2 cellular contexts compared by ENCODE assay signal in the genomic region with DNA sequence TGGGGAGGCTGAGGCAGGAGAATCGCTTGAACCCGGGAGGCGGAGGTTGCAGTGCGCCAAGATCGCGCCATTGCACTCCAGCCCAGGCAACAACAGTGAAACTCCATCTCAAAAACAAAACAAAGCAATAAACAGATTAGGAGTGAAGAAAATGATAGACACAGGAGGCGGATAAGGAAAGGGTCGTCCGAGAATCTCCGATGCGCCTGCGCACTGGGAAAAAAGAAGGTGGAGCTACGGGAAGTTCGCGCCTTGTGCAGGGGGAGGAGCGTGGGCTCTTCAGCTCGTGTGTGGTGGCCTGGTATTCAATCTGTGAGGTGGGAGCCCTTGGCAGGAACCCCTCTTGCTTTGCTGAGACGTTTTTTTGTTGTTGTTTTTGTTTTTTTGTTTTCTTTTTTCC.
TF ChIP-seq lines count a peak whose summit lies in the region.

No MANE protein-coding gene starts in this region.

TF ChIP-seq in GM23338, 12 proteins besides CTCF, POLR2A, EP300 and RAD21:
- TF ChIP-seq, protein P1, sequence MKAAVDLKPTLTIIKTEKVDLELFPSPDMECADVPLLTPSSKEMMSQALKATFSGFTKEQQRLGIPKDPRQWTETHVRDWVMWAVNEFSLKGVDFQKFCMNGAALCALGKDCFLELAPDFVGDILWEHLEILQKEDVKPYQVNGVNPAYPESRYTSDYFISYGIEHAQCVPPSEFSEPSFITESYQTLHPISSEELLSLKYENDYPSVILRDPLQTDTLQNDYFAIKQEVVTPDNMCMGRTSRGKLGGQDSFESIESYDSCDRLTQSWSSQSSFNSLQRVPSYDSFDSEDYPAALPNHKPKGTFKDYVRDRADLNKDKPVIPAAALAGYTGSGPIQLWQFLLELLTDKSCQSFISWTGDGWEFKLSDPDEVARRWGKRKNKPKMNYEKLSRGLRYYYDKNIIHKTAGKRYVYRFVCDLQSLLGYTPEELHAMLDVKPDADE (IDR thresholded peaks at IDR 0.05): no peak
- TF ChIP-seq EZH2 (IDR thresholded peaks at IDR 0.05; ENCODE audit: low read depth, unreplicated experiment) (no peak), POLR2AphosphoS5 (IDR thresholded peaks at IDR 0.05; ENCODE audit: low read depth) (no peak), EZH2phosphoT487 (IDR thresholded peaks at IDR 0.05; ENCODE audit: unreplicated experiment) (no peak), STAT1 (IDR thresholded peaks at IDR 0.05; ENCODE audit: unreplicated experiment) (no peak), CREB1 (CRISPR knock-in tag; IDR thresholded peaks at IDR 0.05; ENCODE audit: low read depth) (no peak), JUNB (IDR thresholded peaks at IDR 0.05; ENCODE audit: unreplicated experiment) (no peak)
- TF ChIP-seq, protein P2, sequence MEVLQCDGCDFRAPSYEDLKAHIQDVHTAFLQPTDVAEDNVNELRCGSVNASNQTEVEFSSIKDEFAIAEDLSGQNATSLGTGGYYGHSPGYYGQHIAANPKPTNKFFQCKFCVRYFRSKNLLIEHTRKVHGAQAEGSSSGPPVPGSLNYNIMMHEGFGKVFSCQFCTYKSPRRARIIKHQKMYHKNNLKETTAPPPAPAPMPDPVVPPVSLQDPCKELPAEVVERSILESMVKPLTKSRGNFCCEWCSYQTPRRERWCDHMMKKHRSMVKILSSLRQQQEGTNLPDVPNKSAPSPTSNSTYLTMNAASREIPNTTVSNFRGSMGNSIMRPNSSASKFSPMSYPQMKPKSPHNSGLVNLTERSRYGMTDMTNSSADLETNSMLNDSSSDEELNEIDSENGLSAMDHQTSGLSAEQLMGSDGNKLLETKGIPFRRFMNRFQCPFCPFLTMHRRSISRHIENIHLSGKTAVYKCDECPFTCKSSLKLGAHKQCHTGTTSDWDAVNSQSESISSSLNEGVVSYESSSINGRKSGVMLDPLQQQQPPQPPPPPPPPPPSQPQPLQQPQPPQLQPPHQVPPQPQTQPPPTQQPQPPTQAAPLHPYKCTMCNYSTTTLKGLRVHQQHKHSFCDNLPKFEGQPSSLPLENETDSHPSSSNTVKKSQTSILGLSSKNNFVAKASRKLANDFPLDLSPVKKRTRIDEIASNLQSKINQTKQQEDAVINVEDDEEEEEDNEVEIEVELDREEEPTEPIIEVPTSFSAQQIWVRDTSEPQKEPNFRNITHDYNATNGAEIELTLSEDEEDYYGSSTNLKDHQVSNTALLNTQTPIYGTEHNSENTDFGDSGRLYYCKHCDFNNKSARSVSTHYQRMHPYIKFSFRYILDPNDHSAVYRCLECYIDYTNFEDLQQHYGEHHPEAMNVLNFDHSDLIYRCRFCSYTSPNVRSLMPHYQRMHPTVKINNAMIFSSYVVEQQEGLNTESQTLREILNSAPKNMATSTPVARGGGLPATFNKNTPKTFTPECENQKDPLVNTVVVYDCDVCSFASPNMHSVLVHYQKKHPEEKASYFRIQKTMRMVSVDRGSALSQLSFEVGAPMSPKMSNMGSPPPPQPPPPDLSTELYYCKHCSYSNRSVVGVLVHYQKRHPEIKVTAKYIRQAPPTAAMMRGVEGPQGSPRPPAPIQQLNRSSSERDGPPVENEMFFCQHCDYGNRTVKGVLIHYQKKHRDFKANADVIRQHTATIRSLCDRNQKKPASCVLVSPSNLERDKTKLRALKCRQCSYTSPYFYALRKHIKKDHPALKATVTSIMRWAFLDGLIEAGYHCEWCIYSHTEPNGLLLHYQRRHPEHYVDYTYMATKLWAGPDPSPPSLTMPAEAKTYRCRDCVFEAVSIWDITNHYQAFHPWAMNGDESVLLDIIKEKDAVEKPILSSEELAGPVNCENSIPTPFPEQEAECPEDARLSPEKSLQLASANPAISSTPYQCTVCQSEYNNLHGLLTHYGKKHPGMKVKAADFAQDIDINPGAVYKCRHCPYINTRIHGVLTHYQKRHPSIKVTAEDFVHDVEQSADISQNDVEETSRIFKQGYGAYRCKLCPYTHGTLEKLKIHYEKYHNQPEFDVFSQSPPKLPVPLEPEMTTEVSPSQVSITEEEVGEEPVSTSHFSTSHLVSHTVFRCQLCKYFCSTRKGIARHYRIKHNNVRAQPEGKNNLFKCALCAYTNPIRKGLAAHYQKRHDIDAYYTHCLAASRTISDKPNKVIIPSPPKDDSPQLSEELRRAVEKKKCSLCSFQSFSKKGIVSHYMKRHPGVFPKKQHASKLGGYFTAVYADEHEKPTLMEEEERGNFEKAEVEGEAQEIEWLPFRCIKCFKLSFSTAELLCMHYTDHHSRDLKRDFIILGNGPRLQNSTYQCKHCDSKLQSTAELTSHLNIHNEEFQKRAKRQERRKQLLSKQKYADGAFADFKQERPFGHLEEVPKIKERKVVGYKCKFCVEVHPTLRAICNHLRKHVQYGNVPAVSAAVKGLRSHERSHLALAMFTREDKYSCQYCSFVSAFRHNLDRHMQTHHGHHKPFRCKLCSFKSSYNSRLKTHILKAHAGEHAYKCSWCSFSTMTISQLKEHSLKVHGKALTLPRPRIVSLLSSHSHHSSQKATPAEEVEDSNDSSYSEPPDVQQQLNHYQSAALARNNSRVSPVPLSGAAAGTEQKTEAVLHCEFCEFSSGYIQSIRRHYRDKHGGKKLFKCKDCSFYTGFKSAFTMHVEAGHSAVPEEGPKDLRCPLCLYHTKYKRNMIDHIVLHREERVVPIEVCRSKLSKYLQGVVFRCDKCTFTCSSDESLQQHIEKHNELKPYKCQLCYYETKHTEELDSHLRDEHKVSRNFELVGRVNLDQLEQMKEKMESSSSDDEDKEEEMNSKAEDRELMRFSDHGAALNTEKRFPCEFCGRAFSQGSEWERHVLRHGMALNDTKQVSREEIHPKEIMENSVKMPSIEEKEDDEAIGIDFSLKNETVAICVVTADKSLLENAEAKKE (CRISPR knock-in tag; IDR thresholded peaks at IDR 0.05): no peak
- TF ChIP-seq, protein P3, sequence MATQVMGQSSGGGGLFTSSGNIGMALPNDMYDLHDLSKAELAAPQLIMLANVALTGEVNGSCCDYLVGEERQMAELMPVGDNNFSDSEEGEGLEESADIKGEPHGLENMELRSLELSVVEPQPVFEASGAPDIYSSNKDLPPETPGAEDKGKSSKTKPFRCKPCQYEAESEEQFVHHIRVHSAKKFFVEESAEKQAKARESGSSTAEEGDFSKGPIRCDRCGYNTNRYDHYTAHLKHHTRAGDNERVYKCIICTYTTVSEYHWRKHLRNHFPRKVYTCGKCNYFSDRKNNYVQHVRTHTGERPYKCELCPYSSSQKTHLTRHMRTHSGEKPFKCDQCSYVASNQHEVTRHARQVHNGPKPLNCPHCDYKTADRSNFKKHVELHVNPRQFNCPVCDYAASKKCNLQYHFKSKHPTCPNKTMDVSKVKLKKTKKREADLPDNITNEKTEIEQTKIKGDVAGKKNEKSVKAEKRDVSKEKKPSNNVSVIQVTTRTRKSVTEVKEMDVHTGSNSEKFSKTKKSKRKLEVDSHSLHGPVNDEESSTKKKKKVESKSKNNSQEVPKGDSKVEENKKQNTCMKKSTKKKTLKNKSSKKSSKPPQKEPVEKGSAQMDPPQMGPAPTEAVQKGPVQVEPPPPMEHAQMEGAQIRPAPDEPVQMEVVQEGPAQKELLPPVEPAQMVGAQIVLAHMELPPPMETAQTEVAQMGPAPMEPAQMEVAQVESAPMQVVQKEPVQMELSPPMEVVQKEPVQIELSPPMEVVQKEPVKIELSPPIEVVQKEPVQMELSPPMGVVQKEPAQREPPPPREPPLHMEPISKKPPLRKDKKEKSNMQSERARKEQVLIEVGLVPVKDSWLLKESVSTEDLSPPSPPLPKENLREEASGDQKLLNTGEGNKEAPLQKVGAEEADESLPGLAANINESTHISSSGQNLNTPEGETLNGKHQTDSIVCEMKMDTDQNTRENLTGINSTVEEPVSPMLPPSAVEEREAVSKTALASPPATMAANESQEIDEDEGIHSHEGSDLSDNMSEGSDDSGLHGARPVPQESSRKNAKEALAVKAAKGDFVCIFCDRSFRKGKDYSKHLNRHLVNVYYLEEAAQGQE (IDR thresholded peaks at IDR 0.05; ENCODE audit: unreplicated experiment): no peak
TF ChIP-seq in GM23338: peak in this region for 0.

TF ChIP-seq in K562, 482 proteins besides CTCF, POLR2A, EP300 and RAD21:
- TF ChIP-seq ZNF79 (CRISPR knock-in tag; IDR thresholded peaks at IDR 0.05; ENCODE audit: low read depth) (no peak), NRF1 (conservative IDR thresholded peaks at IDR 0.05 in 1 of 2, IDR thresholded peaks at IDR 0.05 in 1 of 2) (peak; percentile 81 to 85)
